Comparison of ENCODE assay signal across 10 cellular contexts in the genomic region with DNA sequence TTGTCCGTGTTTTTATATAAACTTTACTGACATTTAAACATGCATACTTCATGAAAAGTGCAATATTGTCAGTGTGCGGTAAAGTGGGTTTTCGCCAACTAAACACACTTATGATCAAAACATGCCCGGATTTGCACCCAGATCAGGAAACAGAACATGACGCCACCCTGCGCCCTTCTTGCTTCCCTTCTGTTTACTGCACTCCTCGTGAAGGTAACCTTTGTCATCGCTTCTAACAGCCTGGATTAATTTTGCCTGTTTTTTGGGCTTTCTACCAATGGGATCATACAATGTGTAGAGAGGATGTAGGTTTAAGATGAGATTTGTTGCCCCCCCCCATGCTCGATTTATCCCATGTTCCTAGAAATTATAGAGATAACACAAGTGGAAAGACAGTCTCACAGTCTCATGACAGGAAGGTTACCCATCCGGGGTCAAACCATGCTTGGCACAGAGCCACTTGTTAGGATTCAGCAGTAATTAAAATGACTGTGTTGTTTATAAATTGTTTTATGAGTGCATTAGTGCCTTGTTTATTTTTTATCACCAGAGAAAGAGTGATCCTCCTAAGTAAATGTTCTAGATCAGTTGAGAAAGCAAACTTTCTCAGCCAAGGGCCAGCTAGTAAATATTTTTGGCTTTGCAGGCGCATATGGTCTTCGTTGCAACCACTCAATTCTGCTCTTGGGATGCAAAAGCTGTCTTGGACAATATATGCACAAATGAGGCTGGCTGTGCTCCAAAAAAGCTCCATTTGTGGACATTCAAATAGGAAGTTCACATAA.
DNase-seq lines count a peak whose midpoint lies in the region; ATAC-seq and TF ChIP-seq lines count a peak whose summit lies in the region.
"Had no signal": no experiment of that assay in that cellular context is flagged by ENCODE, and none has a peak within 500 bp of the region (broad histone marks: within the 10 kb centered on the region; RNA-seq: fewer than 3 reads in every experiment).

No MANE protein-coding gene starts in this region.

- POLR2A ChIA-PET in WTC11 (lab: Charles Lee): interaction anchor here (0.6 kb wide), 1 partner anchor 1505 kb away, joined by 5 read pairs; no protein-coding TSS in a partner anchor

- H3K27ac ChIP-seq in spleen (peak overlapping the region in 7 of 8 donors; percentile 45 to 75 (median 61)), GM23338 (ENCODE audit: low read depth) (no peak overlapping the region)

- CTCF ChIA-PET in WTC11 (lab: Charles Lee): interaction anchor here (1.7 kb wide), 1 partner anchor 14 kb away, joined by 9 read pairs; no protein-coding TSS in a partner anchor

- H3K9me2 ChIP-seq in GM23338 (ENCODE audit: insufficient read depth): 0 out of 2 replicates have a peak, but pooled peaks cover 3% of the 10 kb centered on the region

- no peak for TF ChIP-seq POLR2A in spleen (IDR thresholded peaks at IDR 0.05)

- H3K9me3 ChIP-seq in spleen: no peaks in the 10 kb centered on the region

- DNase-seq in NCI-H510A treated with DMSO at 0.1 percent for 48 hours (lab: John Stamatoyannopoulos, UW): peak; percentile 16
- no peak for DNase-seq in NCI-H510A (lab: John Stamatoyannopoulos, UW)
- DNase-seq in WTC11 (ENCODE audit: low spot score): no peak
- DNase-seq in foreskin melanocyte: peak; percentile 75
- DNase-seq in spleen: no peak
- DNase-seq in GM23338 (ENCODE audit: low spot score): no peak
- no peak for DNase-seq in stimulated activated naive B cell treated with anti-CD40 and anti-IgM and Interleukin-4, amounts not matched to agents 10 μg/mL and 1 μg/mL and 100 μg/mL, for 72 hours
- DNase-seq: activated CD4-positive, alpha-beta T cell treated with anti-CD3 and anti-CD28 coated beads, Interleukin-2, amount 10 ng/mL, durations not matched to agents 24 days and 14 days had no signal

- H3K9me3 Mint-ChIP-seq in WTC11 (peaks cover 10% of the 10 kb centered on the region), GM23338 (no peaks in the 10 kb centered on the region)
- H3K9me3 Mint-ChIP-seq in stimulated activated naive B cell treated with anti-CD40 and anti-IgM and Interleukin-4, amounts not matched to agents 10 μg/mL and 1 μg/mL and 100 μg/mL, for 72 hours: peaks cover 7 to 8% of the 10 kb centered on the region in 2 donors

- no peaks in the 10 kb centered on the region for H4K20me1 ChIP-seq in GM23338 (replicated peaks; ENCODE audit: insufficient read depth)

- no peak for TF ChIP-seq CTCF in WTC11 (IDR thresholded peaks at IDR 0.05)
- no peak for TF ChIP-seq CTCF in spleen (IDR thresholded peaks at IDR 0.05 in 8 of 11, conservative IDR thresholded peaks at IDR 0.05 in 3 of 11)
- TF ChIP-seq CTCF in GM23338 (conservative IDR thresholded peaks at IDR 0.05; ENCODE audit: low read depth in 2 of 2): no peak

- H2AFZ ChIP-seq in GM23338: no peak overlapping the region

- H3K4me2 ChIP-seq in GM23338: no peak overlapping the region

- H3K27me3 Mint-ChIP-seq in WTC11 (ENCODE audit: low read depth): no peaks in the 10 kb centered on the region
- H3K27me3 Mint-ChIP-seq in GM23338 (ENCODE audit: insufficient read depth, low read depth, poor library complexity): peaks cover 3% of the 10 kb centered on the region
- peaks cover 0 to 6% of the 10 kb centered on the region in 2 donors for H3K27me3 Mint-ChIP-seq in stimulated activated naive B cell treated with anti-CD40 and anti-IgM and Interleukin-4, amounts not matched to agents 10 μg/mL and 1 μg/mL and 100 μg/mL, for 72 hours
- H3K27me3 Mint-ChIP-seq: activated CD4-positive, alpha-beta T cell treated with anti-CD3 and anti-CD28 coated beads, Interleukin-2, amount 10 ng/mL, durations not matched to agents 24 days and 14 days had no signal

- H3K4me3 ChIP-seq in spleen (no peak overlapping the region), GM23338 (no peak overlapping the region)

- H3K4me1 Mint-ChIP-seq in WTC11 (peaks cover 60% of the 10 kb centered on the region), GM23338 (peaks cover 43% of the 10 kb centered on the region)
- no peaks in the 10 kb centered on the region for H3K4me1 Mint-ChIP-seq in stimulated activated naive B cell treated with anti-CD40 and anti-IgM and Interleukin-4, amounts not matched to agents 10 μg/mL and 1 μg/mL and 100 μg/mL, for 72 hours

- H3K36me3 ChIP-seq in spleen: no peaks in the 10 kb centered on the region
- no peaks in the 10 kb centered on the region for H3K36me3 ChIP-seq in GM23338 (ENCODE audit: insufficient read depth)

- 55 to 63% (median 59%) methylated on average over 12 of the region's 12 CpGs for WGBS in spleen, 5 donors

- ATAC-seq in WTC11 (no peak), GM19455 (IDR thresholded peaks at IDR 0.05; ENCODE audit: unreplicated experiment) (no peak), GM23338 (no peak)
- ATAC-seq in stimulated activated naive B cell treated with anti-CD40 and anti-IgM and Interleukin-4, amounts not matched to agents 10 μg/mL and 1 μg/mL and 100 μg/mL, for 72 hours (replicated peaks): no peak

- no peaks in the 10 kb centered on the region for H3K79me2 ChIP-seq in GM23338 (replicated peaks; ENCODE audit: insufficient read depth)

- H3K27ac Mint-ChIP-seq in WTC11 (peak overlapping the region; percentile 41; the same call in 1 of the 2 replicates), GM23338 (no peak overlapping the region)
- no peak overlapping the region for H3K27ac Mint-ChIP-seq in stimulated activated naive B cell treated with anti-CD40 and anti-IgM and Interleukin-4, amounts not matched to agents 10 μg/mL and 1 μg/mL and 100 μg/mL, for 72 hours

- no peaks in the 10 kb centered on the region for H3F3A ChIP-seq in GM23338 (replicated peaks; ENCODE audit: low read depth)

- H3K36me3 Mint-ChIP-seq in WTC11 (peaks cover 5% of the 10 kb centered on the region; the same call in 1 of the 2 replicates), GM23338 (ENCODE audit: low read depth) (peaks cover 3% of the 10 kb centered on the region; the same call in 1 of the 3 replicates)
- peaks cover 0 to 4% of the 10 kb centered on the region in 2 donors for H3K36me3 Mint-ChIP-seq in stimulated activated naive B cell treated with anti-CD40 and anti-IgM and Interleukin-4, amounts not matched to agents 10 μg/mL and 1 μg/mL and 100 μg/mL, for 72 hours

- H3K4me3 Mint-ChIP-seq in WTC11 (no peak overlapping the region), GM23338 (no peak overlapping the region)
- H3K4me3 Mint-ChIP-seq in stimulated activated naive B cell treated with anti-CD40 and anti-IgM and Interleukin-4, amounts not matched to agents 10 μg/mL and 1 μg/mL and 100 μg/mL, for 72 hours: no peak overlapping the region
- H3K4me3 Mint-ChIP-seq: activated CD4-positive, alpha-beta T cell treated with anti-CD3 and anti-CD28 coated beads, Interleukin-2, amount 10 ng/mL, durations not matched to agents 24 days and 14 days; nephron progenitor cell had no signal

- H3K4me1 ChIP-seq in spleen (peaks cover 12 to 53% (median 30%) of the 10 kb centered on the region in 6 donors), GM23338 (ENCODE audit: insufficient read depth) (peaks cover 22% of the 10 kb centered on the region)

- H3K27me3 ChIP-seq in spleen (replicated peaks in 1 of 7): no peaks in the 10 kb centered on the region
- no peaks in the 10 kb centered on the region for H3K27me3 ChIP-seq in GM23338 (ENCODE audit: insufficient read depth)

- intact Hi-C loops in spleen (cut with DNase I; ENCODE audit: low total_unique reads): no loop called here

TF ChIP-seq in WTC11, 78 proteins besides CTCF, POLR2A, EP300 and RAD21 (continues in another document):
- no peak for TF ChIP-seq FOXJ3 (CRISPR knock-in tag; IDR thresholded peaks at IDR 0.05; ENCODE audit: borderline replicate concordance)
- TF ChIP-seq KAT7 (CRISPR knock-in tag; IDR thresholded peaks at IDR 0.05; ENCODE audit: borderline replicate concordance): no peak
- no peak for TF ChIP-seq JAZF1 (CRISPR knock-in tag; IDR thresholded peaks at IDR 0.05)

TF ChIP-seq in GM23338, 12 proteins besides CTCF, POLR2A, EP300 and RAD21 (continues in another document):
- TF ChIP-seq JUNB (IDR thresholded peaks at IDR 0.05; ENCODE audit: unreplicated experiment): no peak
- no peak for TF ChIP-seq EZH2phosphoT487 (IDR thresholded peaks at IDR 0.05; ENCODE audit: unreplicated experiment)
- no peak for TF ChIP-seq ZNF114 (CRISPR knock-in tag; IDR thresholded peaks at IDR 0.05)
- TF ChIP-seq EZH2 (IDR thresholded peaks at IDR 0.05; ENCODE audit: low read depth, unreplicated experiment): no peak

Comparison
In these comparisons a context has a peak if more than half of its experiments do, and no peak if none do; other contexts are left out.
1. DNase-seq: peak in NCI-H510A treated with DMSO at 0.1 percent for 48 hours (single experiment) and foreskin melanocyte (single experiment); none in NCI-H510A (single experiment), WTC11 (single experiment), spleen (single experiment), GM23338 (single experiment) and stimulated activated naive B cell treated with anti-CD40 and anti-IgM and Interleukin-4, amounts not matched to agents 10 μg/mL and 1 μg/mL and 100 μg/mL, for 72 hours (single experiment).